ENCODE assay signal across 2 cellular contexts in the genomic region with DNA sequence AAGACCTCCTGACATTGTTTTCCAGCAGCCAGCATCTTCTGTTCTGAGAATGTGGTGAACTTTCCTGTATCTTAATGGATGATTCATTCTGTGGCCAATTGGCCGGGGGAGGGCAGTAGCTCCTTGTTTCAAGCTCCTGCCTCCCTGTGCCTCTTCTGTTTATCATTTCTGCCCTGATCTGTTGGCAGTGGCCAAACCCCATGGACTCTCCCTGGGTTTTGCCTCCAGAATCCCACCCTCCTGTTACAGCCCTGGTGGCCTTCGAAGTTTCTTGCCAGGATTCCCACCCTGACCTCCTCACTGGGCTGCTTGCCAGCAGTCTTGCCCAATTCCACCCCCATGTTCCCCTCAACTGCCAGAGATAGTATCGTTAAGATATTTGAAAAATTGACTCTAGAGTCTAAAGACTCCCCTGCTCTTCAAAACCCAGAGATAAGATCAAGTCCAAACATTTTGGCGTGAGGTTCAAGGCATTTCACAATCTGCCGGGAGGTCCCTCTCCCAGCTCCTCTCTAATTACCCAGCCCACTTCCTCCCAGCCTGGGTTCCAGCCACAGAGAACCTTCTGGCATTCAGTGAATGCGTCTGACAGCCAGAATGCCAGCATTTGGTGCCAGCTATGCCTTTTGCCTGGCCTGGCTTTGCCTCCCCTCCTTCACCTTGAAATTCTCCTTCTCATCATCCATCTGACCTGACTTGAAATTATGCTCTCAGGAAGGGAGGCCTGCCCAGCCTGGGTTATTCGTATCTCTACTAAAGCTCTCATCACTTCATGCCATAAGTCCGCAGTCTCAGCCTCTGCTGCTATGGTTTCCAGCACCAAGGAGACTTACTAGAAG.
TF ChIP-seq lines count a peak whose summit lies in the region.

No MANE protein-coding gene starts in this region.

TF ChIP-seq in PFSK-1, 5 proteins besides CTCF, POLR2A, EP300 and RAD21:
- TF ChIP-seq POLR2AphosphoS5 (IDR thresholded peaks at IDR 0.05; ENCODE audit: low read depth, low read length) (no peak), FOXP2 (optimal IDR thresholded peaks at IDR 0.05; ENCODE audit: borderline replicate concordance, extremely low read depth, extremely low read length, insufficient read depth) (peak; percentile 23), SIN3A (IDR thresholded peaks at IDR 0.05; ENCODE audit: borderline replicate concordance, insufficient read depth, low read length) (no peak), TAF1 (IDR thresholded peaks at IDR 0.05; ENCODE audit: borderline replicate concordance, insufficient read depth, low read length) (no peak)
- TF ChIP-seq, protein P1, sequence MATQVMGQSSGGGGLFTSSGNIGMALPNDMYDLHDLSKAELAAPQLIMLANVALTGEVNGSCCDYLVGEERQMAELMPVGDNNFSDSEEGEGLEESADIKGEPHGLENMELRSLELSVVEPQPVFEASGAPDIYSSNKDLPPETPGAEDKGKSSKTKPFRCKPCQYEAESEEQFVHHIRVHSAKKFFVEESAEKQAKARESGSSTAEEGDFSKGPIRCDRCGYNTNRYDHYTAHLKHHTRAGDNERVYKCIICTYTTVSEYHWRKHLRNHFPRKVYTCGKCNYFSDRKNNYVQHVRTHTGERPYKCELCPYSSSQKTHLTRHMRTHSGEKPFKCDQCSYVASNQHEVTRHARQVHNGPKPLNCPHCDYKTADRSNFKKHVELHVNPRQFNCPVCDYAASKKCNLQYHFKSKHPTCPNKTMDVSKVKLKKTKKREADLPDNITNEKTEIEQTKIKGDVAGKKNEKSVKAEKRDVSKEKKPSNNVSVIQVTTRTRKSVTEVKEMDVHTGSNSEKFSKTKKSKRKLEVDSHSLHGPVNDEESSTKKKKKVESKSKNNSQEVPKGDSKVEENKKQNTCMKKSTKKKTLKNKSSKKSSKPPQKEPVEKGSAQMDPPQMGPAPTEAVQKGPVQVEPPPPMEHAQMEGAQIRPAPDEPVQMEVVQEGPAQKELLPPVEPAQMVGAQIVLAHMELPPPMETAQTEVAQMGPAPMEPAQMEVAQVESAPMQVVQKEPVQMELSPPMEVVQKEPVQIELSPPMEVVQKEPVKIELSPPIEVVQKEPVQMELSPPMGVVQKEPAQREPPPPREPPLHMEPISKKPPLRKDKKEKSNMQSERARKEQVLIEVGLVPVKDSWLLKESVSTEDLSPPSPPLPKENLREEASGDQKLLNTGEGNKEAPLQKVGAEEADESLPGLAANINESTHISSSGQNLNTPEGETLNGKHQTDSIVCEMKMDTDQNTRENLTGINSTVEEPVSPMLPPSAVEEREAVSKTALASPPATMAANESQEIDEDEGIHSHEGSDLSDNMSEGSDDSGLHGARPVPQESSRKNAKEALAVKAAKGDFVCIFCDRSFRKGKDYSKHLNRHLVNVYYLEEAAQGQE (IDR thresholded peaks at IDR 0.05; ENCODE audit: insufficient read depth in 1 of 2, low read depth in 2 of 2, low read length in 2 of 2), result 0 out of 4 replicates have a peak, but pooled peaks of 1 of the 2 experiments have one; percentile 24

TF ChIP-seq in endothelial cell of umbilical vein, 7 proteins besides CTCF, POLR2A, EP300 and RAD21:
- TF ChIP-seq FOS (IDR thresholded peaks at IDR 0.05; ENCODE audit: borderline replicate concordance, insufficient read depth, low read length) (peak; percentile 69), MYC (IDR thresholded peaks at IDR 0.05; ENCODE audit: low read depth, low read length) (no peak), JUN (IDR thresholded peaks at IDR 0.05; ENCODE audit: borderline replicate concordance, insufficient read depth, insufficient read length, low read depth) (peak; percentile 36), EZH2 (IDR thresholded peaks at IDR 0.05; ENCODE audit: borderline replicate concordance, low read depth, low read length, severe bottlenecking) (no peak)
TF ChIP-seq in endothelial cell of umbilical vein: peak in this region for 2.
